In the genomic region with DNA sequence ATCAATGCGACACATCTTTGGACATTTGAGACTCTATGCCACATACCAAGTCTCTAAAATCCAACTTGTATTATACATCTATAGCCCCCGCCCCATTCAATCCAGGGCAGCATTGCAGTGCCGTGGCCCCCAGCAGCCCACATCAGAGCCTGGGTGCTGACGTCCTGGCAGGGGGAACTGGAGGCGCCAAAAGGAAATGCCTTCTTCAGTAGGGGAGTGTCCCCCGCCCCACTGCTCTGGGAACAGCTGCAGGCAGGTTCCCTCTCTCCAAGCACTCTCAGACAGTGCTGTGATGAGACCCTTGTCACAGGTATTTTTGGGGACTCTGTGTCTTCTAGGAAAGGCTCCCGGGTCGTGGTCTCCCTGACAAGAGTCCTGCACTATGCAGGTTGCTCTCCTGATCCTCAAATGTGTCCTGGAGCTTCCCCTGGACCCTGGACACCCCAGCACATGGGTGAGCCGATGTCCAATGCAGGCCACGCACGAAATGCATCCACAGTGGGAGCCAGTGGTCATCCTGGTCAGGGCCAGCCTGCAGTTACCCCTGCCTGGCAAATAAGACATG, we compare ENCODE assay signal across 21 cellular contexts.
"Had no signal": no experiment of that assay in that cellular context is flagged by ENCODE, and none has a peak within 500 bp of the region (broad histone marks: within the 10 kb centered on the region; RNA-seq: fewer than 3 reads in every experiment).

No MANE protein-coding gene starts in this region.

- H3K4me1 ChIP-seq: prostate gland, suprapubic skin, transverse colon, upper lobe of right lung, uterus had no signal

- H3K27ac Mint-ChIP-seq: immature natural killer cell; naive thymus-derived CD4-positive, alpha-beta T cell; nephron; neural progenitor cell; stimulated activated naive CD8-positive, alpha-beta T cell treated with anti-CD3 and anti-CD28 coated beads, Interleukin-15, amount 100 ng/mL, for 72 hours had no signal

- H3K9me3 ChIP-seq: prostate gland, suprapubic skin, transverse colon, upper lobe of right lung, uterus had no signal

- ATAC-seq: naive thymus-derived CD4-positive, alpha-beta T cell; stimulated activated naive CD8-positive, alpha-beta T cell treated with anti-CD3 and anti-CD28 coated beads, Interleukin-15, amount 100 ng/mL, for 72 hours; upper lobe of right lung had no signal

- DNase-seq: cortex of kidney; hypothalamus; immature natural killer cell; mammary epithelial cell; mesendoderm; midbrain; naive thymus-derived CD4-positive, alpha-beta T cell; right cardiac atrium; small intestine; stimulated activated CD4-positive, alpha-beta T cell treated with anti-CD3 and anti-CD28 coated beads, Interleukin-15, amount 100 ng/mL, for 24 hours; stimulated activated CD4-positive, alpha-beta T cell treated with anti-CD3 and anti-CD28 coated beads, Interleukin-2, amount 100 ng/mL, for 48 hours; stimulated activated CD8-positive, alpha-beta memory T cell treated with anti-CD3 and anti-CD28 coated beads, Interleukin-4, amount 100 ng/mL, for 48 hours; stimulated activated naive CD4-positive, alpha-beta T cell; stimulated activated naive CD8-positive, alpha-beta T cell treated with anti-CD3 and anti-CD28 coated beads, Interleukin-15, amount 100 ng/mL, for 72 hours; transverse colon; upper lobe of right lung; uterus had no signal

- H3K36me3 ChIP-seq: neural progenitor cell, prostate gland, suprapubic skin, transverse colon, upper lobe of right lung, uterus had no signal

- H3K4me2 ChIP-seq: neural progenitor cell had no signal

- H2AFZ ChIP-seq: neural progenitor cell had no signal

- H3K27ac ChIP-seq: neural progenitor cell, prostate gland, suprapubic skin, transverse colon, upper lobe of right lung, uterus had no signal

- H3K27me3 ChIP-seq: uterus had no signal

- H3K4me3 Mint-ChIP-seq: immature natural killer cell; naive thymus-derived CD4-positive, alpha-beta T cell; nephron; stimulated activated naive CD8-positive, alpha-beta T cell treated with anti-CD3 and anti-CD28 coated beads, Interleukin-15, amount 100 ng/mL, for 72 hours had no signal

- H3K9ac ChIP-seq: neural progenitor cell had no signal

- H3K9me3 Mint-ChIP-seq: stimulated activated naive CD8-positive, alpha-beta T cell treated with anti-CD3 and anti-CD28 coated beads, Interleukin-15, amount 100 ng/mL, for 72 hours had no signal

- H3K4me3 ChIP-seq: neural progenitor cell, prostate gland, suprapubic skin, transverse colon, upper lobe of right lung, uterus had no signal

- H3K4me1 Mint-ChIP-seq: immature natural killer cell; naive thymus-derived CD4-positive, alpha-beta T cell; nephron; stimulated activated naive CD8-positive, alpha-beta T cell treated with anti-CD3 and anti-CD28 coated beads, Interleukin-15, amount 100 ng/mL, for 72 hours had no signal
